18 cellular contexts compared by ENCODE assay signal in the genomic region with DNA sequence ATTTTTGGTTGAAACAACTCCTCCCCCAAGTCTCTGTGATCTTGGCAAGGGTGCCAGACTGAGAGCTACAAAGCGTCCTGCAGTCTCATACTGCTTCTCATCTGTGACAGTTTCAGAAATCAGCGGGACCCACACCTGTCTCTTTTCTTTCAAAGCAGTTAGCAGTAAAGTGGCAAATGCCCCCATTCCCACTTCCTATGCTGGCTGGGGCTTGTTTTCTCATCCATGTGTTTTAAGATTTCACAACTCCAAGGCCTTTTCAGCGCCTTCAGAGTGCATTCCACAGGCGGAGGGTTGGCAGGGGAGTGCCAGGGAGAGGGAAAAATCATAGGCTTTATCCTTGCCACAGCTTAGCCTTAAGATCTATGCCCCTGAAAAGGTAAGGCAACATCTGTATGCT.
A peak's percentile ranks its signal among the peaks of the same experiment; 100 is the strongest.
DNase-seq lines count a peak whose midpoint lies in the region; ATAC-seq and TF ChIP-seq lines count a peak whose summit lies in the region.
"Had no signal": no experiment of that assay in that cellular context is flagged by ENCODE, and none has a peak within 500 bp of the region (broad histone marks: within the 10 kb centered on the region; RNA-seq: fewer than 3 reads in every experiment).

No MANE protein-coding gene starts in this region.

- DNase-seq in Ammon's horn (ENCODE audit: low spot score) (peak; percentile 44), chondrocyte (ENCODE audit: low spot score) (no peak), renal cortical epithelial cell (ENCODE audit: low read depth) (peak; percentile 50), NCI-H1694 (lab: John Stamatoyannopoulos, UW) (no peak), globus pallidus (ENCODE audit: low spot score) (no peak)
- DNase-seq: BE2C; CD4-positive, alpha-beta memory T cell; DMS79 treated with DMSO at 0.1 percent for 48 hours; H9; NCI-H1048; NCI-H146; NCI-H446; Right ventricle myocardium superior had no signal

- ATAC-seq in HG03097 (IDR thresholded peaks at IDR 0.05; ENCODE audit: low FRiP score, unreplicated experiment) (no peak), HG02678 (IDR thresholded peaks at IDR 0.05; ENCODE audit: unreplicated experiment) (no peak)
- ATAC-seq: SK-N-SH treated with all-trans-retinoic acid at 6 μM for 48 hours had no signal

- no peaks in the 10 kb centered on the region for H3K9me3 ChIP-seq in HUES6 (ENCODE audit: control insufficient read depth, insufficient read depth, low read depth, low read length)
- H3K9me3 ChIP-seq: BE2C had no signal

- no peaks in the 10 kb centered on the region for H3K27me3 Mint-ChIP-seq in chondrocyte (ENCODE audit: low read depth)
- H3K27me3 Mint-ChIP-seq: IgD-negative memory B cell had no signal

- peaks cover 15% of the 10 kb centered on the region for H3K4me1 ChIP-seq in HUES6 (ENCODE audit: control insufficient read depth, insufficient read depth, low read length)
- H3K4me1 ChIP-seq: BE2C had no signal

- H3K27me3 ChIP-seq in HUES6 (ENCODE audit: control insufficient read depth, insufficient read depth, low read length): no peaks in the 10 kb centered on the region
- H3K27me3 ChIP-seq: BE2C had no signal

- H3K27ac Mint-ChIP-seq in chondrocyte (ENCODE audit: unreplicated experiment): peak overlapping the region; percentile 28
- H3K27ac Mint-ChIP-seq: CD4-positive, alpha-beta memory T cell; IgD-negative memory B cell had no signal

- H3K4me3 Mint-ChIP-seq in chondrocyte (ENCODE audit: unreplicated experiment): no peak overlapping the region
- H3K4me3 Mint-ChIP-seq: CD4-positive, alpha-beta memory T cell; H9; IgD-negative memory B cell had no signal

- no peaks in the 10 kb centered on the region for H3K9me3 Mint-ChIP-seq in chondrocyte (ENCODE audit: low read depth)
- H3K9me3 Mint-ChIP-seq: H9 had no signal

- no peak overlapping the region; the same call in 1 of the 2 replicates for H3K27ac ChIP-seq in HUES6 (ENCODE audit: low read depth, low read length)

- H3K9ac ChIP-seq in HUES6 (ENCODE audit: low read length): peak overlapping the region; percentile 14

- no peak for TF ChIP-seq CTCF in chondrocyte (IDR thresholded peaks at IDR 0.05)

- H3K36me3 Mint-ChIP-seq in chondrocyte (ENCODE audit: low read depth): no peaks in the 10 kb centered on the region
- H3K36me3 Mint-ChIP-seq: CD4-positive, alpha-beta memory T cell; IgD-negative memory B cell had no signal

- no peaks in the 10 kb centered on the region for H3K36me3 ChIP-seq in HUES6 (ENCODE audit: control insufficient read depth, insufficient read depth, low read length)
- H3K36me3 ChIP-seq: BE2C had no signal

- peaks cover 34% of the 10 kb centered on the region for H3K4me1 Mint-ChIP-seq in chondrocyte (ENCODE audit: low read depth)
- H3K4me1 Mint-ChIP-seq: CD4-positive, alpha-beta memory T cell; IgD-negative memory B cell had no signal

- H3K4me3 ChIP-seq in HUES6 (ENCODE audit: low read depth, low read length): no peak overlapping the region

Comparison
In these comparisons a context has a peak if more than half of its experiments do, and no peak if none do; other contexts are left out.
1. DNase-seq: peak in Ammon's horn (single experiment) and renal cortical epithelial cell (single experiment); none in chondrocyte (single experiment), NCI-H1694 (single experiment) and globus pallidus (single experiment).